ENCODE assay signal across 11 cellular contexts in the genomic region with DNA sequence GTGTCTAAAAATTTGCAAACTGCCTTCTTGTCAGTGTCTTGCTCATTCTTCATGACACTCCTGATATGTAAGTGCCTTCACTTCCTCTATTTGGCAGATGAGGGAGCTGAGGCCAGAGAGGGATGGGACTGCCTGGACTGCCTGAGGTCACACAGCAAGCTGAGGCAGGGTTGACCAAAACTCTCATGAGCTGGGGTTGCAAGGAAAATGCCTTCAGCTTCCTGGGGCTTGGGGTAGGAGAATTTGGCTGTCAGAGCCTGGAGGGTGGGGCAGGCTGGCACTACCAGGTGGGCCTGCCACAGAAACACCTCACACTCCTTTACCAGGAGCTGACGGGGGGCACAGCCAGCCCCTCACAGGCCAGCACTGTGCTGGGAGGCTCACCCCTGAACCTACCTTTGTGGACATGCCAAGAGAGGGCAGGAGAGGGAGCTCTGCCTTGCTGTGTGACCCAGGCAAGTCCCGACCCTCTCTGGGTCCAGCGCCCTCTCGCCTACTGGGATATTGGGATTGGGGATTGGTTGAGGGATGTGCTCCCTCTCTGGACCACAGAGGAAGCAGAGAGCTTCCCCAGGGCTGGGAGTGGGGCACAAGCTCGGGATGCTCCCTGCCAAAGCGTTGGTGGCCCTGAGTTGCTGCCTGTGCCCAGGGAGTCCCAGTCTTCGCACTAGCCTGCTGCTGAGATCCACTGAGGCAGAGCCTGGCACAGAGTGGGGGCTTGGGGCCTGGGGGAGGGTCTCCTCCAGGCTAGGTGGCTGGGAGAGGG. TPM values are rescaled to one million over a fixed set of nuclear protein-coding genes. Genes with fewer than 3 reads are reported as not detected.
A peak's percentile ranks its signal among the peaks of the same experiment; 100 is the strongest.
DNase-seq lines count a peak whose midpoint lies in the region; ATAC-seq and TF ChIP-seq lines count a peak whose summit lies in the region.
"Had no signal": no experiment of that assay in that cellular context is flagged by ENCODE, and none has a peak within 500 bp of the region (broad histone marks: within the 10 kb centered on the region; RNA-seq: fewer than 3 reads in every experiment).

No MANE protein-coding gene starts in this region.

- H4K12ac ChIP-seq in trophoblast cell (ENCODE audit: low read depth, low read length), result peak overlapping the region; percentile 76

- H2BK5ac ChIP-seq in trophoblast cell (ENCODE audit: low read depth, low read length, poor library complexity), result peak overlapping the region; percentile 99

- H3K14ac ChIP-seq in trophoblast cell (ENCODE audit: low read length), result peak overlapping the region; percentile 99

- ATAC-seq in activated B cell treated with CpG ODN at 0.5 μM for 24 hours (ENCODE audit: low read depth) (peak; percentile 56), GM21786 (IDR thresholded peaks at IDR 0.05; ENCODE audit: unreplicated experiment) (no peak)
- ATAC-seq: heart left ventricle had no signal

- CTCF ChIA-PET in activated B cell treated with CpG ODN at 0.5 μM for 24 hours (lab: Charles Lee), result interaction anchor here (0.7 kb wide), 1 partner anchor 65 kb away, joined by 3 read pairs; no protein-coding TSS in a partner anchor

- H3K79me2 ChIP-seq in Karpas-422 (ENCODE audit: low read length) (no peaks in the 10 kb centered on the region), trophoblast cell (ENCODE audit: control insufficient read depth, insufficient read depth, low read length, poor library complexity) (peaks cover 31% of the 10 kb centered on the region)

- H3K27ac Mint-ChIP-seq in activated B cell treated with CpG ODN at 0.5 μM for 24 hours, result no peak overlapping the region

- H4K91ac ChIP-seq in trophoblast cell (ENCODE audit: low read depth, low read length), result peak overlapping the region; percentile 100

- H3K27me3 ChIP-seq in Karpas-422 (ENCODE audit: low read length) (no peaks in the 10 kb centered on the region), trophoblast cell (ENCODE audit: insufficient read depth, low read length) (no peaks in the 10 kb centered on the region)

- no peak overlapping the region for H3K4me2 ChIP-seq in Karpas-422 (ENCODE audit: low read depth, low read length, poor library complexity, severe bottlenecking)
- peak overlapping the region; percentile 26 for H3K4me2 ChIP-seq in trophoblast cell (ENCODE audit: low read length)

- H3K79me1 ChIP-seq in trophoblast cell (ENCODE audit: low read length), result peaks cover 50% of the 10 kb centered on the region

- H2AK5ac ChIP-seq in trophoblast cell (ENCODE audit: low read length), result peak overlapping the region; percentile 99

- H3K23ac ChIP-seq in trophoblast cell (ENCODE audit: low read length), result no peak overlapping the region

- WGBS in trophoblast cell (ENCODE audit: extremely low coverage, insufficient coverage, insufficient read length), result no CpG with 5 or more reads among the region's 7 CpGs

- intact Hi-C loops in activated B cell treated with CpG ODN at 0.5 μM for 24 hours (cut with micrococcal nuclease), result loop anchor here (2.0 kb wide), 1 partner anchor 19 kb away; no protein-coding TSS in a partner anchor

- H2BK12ac ChIP-seq in trophoblast cell (ENCODE audit: low read length), result peak overlapping the region; percentile 99

- peak; percentile 60 for DNase-seq in SIG-M5 treated with dmso at 0.1 percent for 504 hours (lab: John Stamatoyannopoulos, UW; ENCODE audit: unreplicated experiment)
- DNase-seq in SIG-M5 (lab: John Stamatoyannopoulos, UW), result no peak
- peak; percentile 58 for DNase-seq in Karpas-422
- DNase-seq in activated B cell treated with CpG ODN at 0.5 μM for 24 hours, result no peak
- DNase-seq in trophoblast cell, result no peak
- no peak for DNase-seq in DMS153 treated with DMSO at 0.1 percent for 48 hours (lab: John Stamatoyannopoulos, UW; ENCODE audit: unreplicated experiment)
- no peak for DNase-seq in cortex of kidney (lab: John Stamatoyannopoulos, UW)
- DNase-seq: 8988T, DMS79 had no signal

- H3K4me1 Mint-ChIP-seq in activated B cell treated with CpG ODN at 0.5 μM for 24 hours, result peaks cover 20% of the 10 kb centered on the region

- H3K4me3 Mint-ChIP-seq in activated B cell treated with CpG ODN at 0.5 μM for 24 hours, result no peak overlapping the region

- H3K27me3 Mint-ChIP-seq in activated B cell treated with CpG ODN at 0.5 μM for 24 hours, result peaks cover 11% of the 10 kb centered on the region

- H2BK120ac ChIP-seq in trophoblast cell (ENCODE audit: insufficient read depth, low read length, poor library complexity), result peak overlapping the region; percentile 98

- TF ChIP-seq CTCF in activated B cell treated with CpG ODN at 0.5 μM for 24 hours (IDR thresholded peaks at IDR 0.05), result no peak

- H3K36me3 ChIP-seq in Karpas-422 (ENCODE audit: insufficient read depth, low read length), result no peaks in the 10 kb centered on the region
- no peaks in the 10 kb centered on the region for H3K36me3 ChIP-seq in trophoblast cell (ENCODE audit: control insufficient read depth in 1 of 2, insufficient read depth in 2 of 2, low read length in 2 of 2)
- H3K36me3 ChIP-seq: heart left ventricle had no signal

- H3K9me2 ChIP-seq in Karpas-422 (replicated peaks; ENCODE audit: insufficient read depth, low read length), result no peaks in the 10 kb centered on the region

- H3K4me3 ChIP-seq in Karpas-422 (ENCODE audit: low read length) (no peak overlapping the region), trophoblast cell (ENCODE audit: low read depth, low read length) (no peak overlapping the region)
- H3K4me3 ChIP-seq: heart left ventricle had no signal

- H3K9me3 ChIP-seq in Karpas-422 (ENCODE audit: low read length) (no peaks in the 10 kb centered on the region), trophoblast cell (ENCODE audit: insufficient read depth, low read depth, low read length) (no peaks in the 10 kb centered on the region)
- H3K9me3 ChIP-seq: heart left ventricle had no signal

- H3K18ac ChIP-seq in trophoblast cell (ENCODE audit: low read length), result peak overlapping the region; percentile 97

- H3K9ac ChIP-seq in Karpas-422 (ENCODE audit: low read length), result no peak overlapping the region
- no peak overlapping the region for H3K9ac ChIP-seq in trophoblast cell (ENCODE audit: low read length)

- H3K27ac ChIP-seq in Karpas-422 (ENCODE audit: low read length) (no peak overlapping the region), trophoblast cell (ENCODE audit: low read depth, low read length) (peak overlapping the region; percentile 98)

- no peaks in the 10 kb centered on the region for H4K20me1 ChIP-seq in Karpas-422 (ENCODE audit: insufficient read depth, low read depth, low read length)

- H3K4ac ChIP-seq in trophoblast cell (ENCODE audit: low read depth, low read length), result peak overlapping the region; percentile 95

- H3K4me1 ChIP-seq in Karpas-422 (ENCODE audit: low read length), result peaks cover 8% of the 10 kb centered on the region
- peaks cover 61% of the 10 kb centered on the region in 2 experiments for H3K4me1 ChIP-seq in trophoblast cell (ENCODE audit: control insufficient read depth in 1 of 2, insufficient read depth in 2 of 2, low read length in 2 of 2)

- POLR2A ChIA-PET in activated B cell treated with CpG ODN at 0.5 μM for 24 hours (lab: Charles Lee), result no interaction called here

- peak overlapping the region; percentile 93 for H4K8ac ChIP-seq in trophoblast cell (ENCODE audit: low read depth, low read length)

- no peaks in the 10 kb centered on the region for H3K36me3 Mint-ChIP-seq in activated B cell treated with CpG ODN at 0.5 μM for 24 hours (ENCODE audit: low read depth)

- H2AFZ ChIP-seq in Karpas-422 (ENCODE audit: low read length), result no peak overlapping the region
- peak overlapping the region; percentile 39 for H2AFZ ChIP-seq in trophoblast cell (ENCODE audit: insufficient read depth, low read length, poor library complexity)

- H3K9me3 Mint-ChIP-seq in activated B cell treated with CpG ODN at 0.5 μM for 24 hours, result no peaks in the 10 kb centered on the region

RNA-seq across cellular contexts. Expression of a gene that starts 1.9 kb away (rescaled TPM):
- not detected in 2 replicates for total RNA-seq in Karpas-422 (2014; rRNA removed; shearing (Covaris generic); ENCODE audit: low replicate concordance)
- total RNA-seq in activated B cell treated with CpG ODN at 0.5 μM for 24 hours, result 0.22 TPM in 1 of 2 replicates, not detected in the other
- 45.7 and 47.8 TPM in 2 replicates for polyA plus RNA-seq in trophoblast cell (2013)

RNA-seq across cellular contexts. Expression of a gene that starts 37.8 kb away (rescaled TPM):
- total RNA-seq in Karpas-422 (2014; rRNA removed; shearing (Covaris generic); ENCODE audit: low replicate concordance), result 0.11 TPM in 1 of 2 replicates, not detected in the other
- 0.02 TPM in 1 of 2 replicates, not detected in the other for total RNA-seq in activated B cell treated with CpG ODN at 0.5 μM for 24 hours
- polyA plus RNA-seq in trophoblast cell (2013), result 31.0 and 31.5 TPM in 2 replicates

RNA-seq across cellular contexts. Expression of a gene that starts 52.2 kb away (rescaled TPM):
- total RNA-seq in Karpas-422 (2014; rRNA removed; shearing (Covaris generic); ENCODE audit: low replicate concordance), result not detected in 2 replicates
- 0.22 and 0.42 TPM in 2 replicates for total RNA-seq in activated B cell treated with CpG ODN at 0.5 μM for 24 hours
- polyA plus RNA-seq in trophoblast cell (2013), result 4.4 and 4.6 TPM in 2 replicates

Comparison
In these comparisons a context has a peak if more than half of its experiments do, and no peak if none do; other contexts are left out.
1. DNase-seq: peak in SIG-M5 treated with dmso at 0.1 percent for 504 hours (single experiment) and Karpas-422 (single experiment); none in SIG-M5 (single experiment), activated B cell treated with CpG ODN at 0.5 μM for 24 hours (single experiment), trophoblast cell (0 of 2), DMS153 treated with DMSO at 0.1 percent for 48 hours (single experiment) and cortex of kidney (single experiment).